12 cellular contexts compared by ENCODE assay signal in the genomic region with DNA sequence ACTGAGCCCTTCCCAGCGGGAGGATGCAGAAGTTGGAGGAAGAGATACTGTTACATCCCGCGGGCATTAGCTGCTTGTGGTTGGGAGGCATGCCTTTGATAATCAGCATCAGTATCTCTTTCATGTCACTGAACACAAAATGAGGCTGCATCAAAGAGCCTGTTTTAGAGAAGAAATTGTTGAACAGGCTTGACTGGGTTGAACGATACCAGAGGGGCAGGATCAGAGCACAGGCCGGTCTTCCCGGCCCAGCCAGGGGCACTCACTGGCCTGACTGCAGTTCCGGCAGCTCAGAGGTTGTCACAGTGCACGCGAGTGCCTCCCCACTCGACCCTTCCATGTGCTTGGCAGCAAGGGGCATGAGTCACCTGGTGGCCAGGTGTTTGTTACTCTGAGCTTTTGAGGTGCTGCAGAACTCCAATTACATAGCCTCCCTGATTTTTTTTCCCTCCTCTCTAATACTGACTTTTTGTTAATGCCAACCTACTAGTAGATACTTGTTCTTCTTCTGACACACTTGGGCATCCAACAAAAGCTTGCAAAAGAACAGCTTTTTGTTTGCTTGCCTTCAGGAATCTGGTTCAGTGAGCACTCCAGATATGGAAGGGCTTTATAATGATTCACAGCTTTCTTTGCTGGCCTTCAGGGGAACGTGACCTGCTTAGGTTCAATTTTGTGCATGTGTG.
DNase-seq lines count a peak whose midpoint lies in the region; ATAC-seq lines count a peak whose summit lies in the region.
"Had no signal": no experiment of that assay in that cellular context is flagged by ENCODE, and none has a peak within 500 bp of the region (broad histone marks: within the 10 kb centered on the region; RNA-seq: fewer than 3 reads in every experiment).

No MANE protein-coding gene starts in this region.

- ATAC-seq in sciatic nerve, result peak; percentile 31
- ATAC-seq: activated naive CD8-positive, alpha-beta T cell treated with anti-CD3 and anti-CD28 coated beads, Interleukin-2, amount 50 U/mL, for 24 hours had no signal

- in situ Hi-C loops in KBM-7 (cut with MboI; ENCODE audit: low pct_unique_long_range_greater_than_20kb, low sequenced_read_pairs), result no loop called here

- intact Hi-C loops in sciatic nerve (cut with DNase I), result no loop called here

- peak; percentile 97 for DNase-seq in DMS53 treated with DMSO at 0.1 percent for 48 hours (lab: John Stamatoyannopoulos, UW; ENCODE audit: unreplicated experiment)
- peak; percentile 93 for DNase-seq in NCI-H2196 treated with DMSO at 0.1 percent for 48 hours (lab: John Stamatoyannopoulos, UW; ENCODE audit: unreplicated experiment)
- DNase-seq in fibroblast of peridontal ligament (ENCODE audit: extremely low read depth), result peak; percentile 25
- DNase-seq in sciatic nerve (ENCODE audit: low spot score), result no peak
- no peak for DNase-seq in activated CD4-positive, alpha-beta T cell treated with anti-CD3 and anti-CD28 coated beads for 48 hours
- no peak for DNase-seq in stimulated activated CD4-positive, alpha-beta T cell treated with anti-CD3 and anti-CD28 coated beads, Interleukin-4, amount 100 ng/mL, for 4 hours
- no peak for DNase-seq in KBM-7
- no peak for DNase-seq in H4 (ENCODE audit: low spot score)
- DNase-seq: activated naive CD8-positive, alpha-beta T cell treated with anti-CD3 and anti-CD28 coated beads, Interleukin-2, amount 50 U/mL, for 24 hours; MV-4-11; stimulated activated naive CD4-positive, alpha-beta T cell; T-helper 9 cell had no signal

Comparison
In these comparisons a context has a peak if more than half of its experiments do, and no peak if none do; other contexts are left out.
1. DNase-seq: peak in DMS53 treated with DMSO at 0.1 percent for 48 hours (single experiment), NCI-H2196 treated with DMSO at 0.1 percent for 48 hours (single experiment) and fibroblast of peridontal ligament (single experiment); none in sciatic nerve (single experiment), activated CD4-positive, alpha-beta T cell treated with anti-CD3 and anti-CD28 coated beads for 48 hours (single experiment), stimulated activated CD4-positive, alpha-beta T cell treated with anti-CD3 and anti-CD28 coated beads, Interleukin-4, amount 100 ng/mL, for 4 hours (0 of 2), KBM-7 (single experiment) and H4 (single experiment).